Comparison of ENCODE assay signal across 16 cellular contexts in genomic region chr16:56478228-56479049, GRCh38. TPM values are rescaled to one million over a fixed set of nuclear protein-coding genes. Genes with fewer than 3 reads are reported as not detected.
DNase-seq lines count a peak whose midpoint lies in the region; ATAC-seq, FAIRE-seq and TF ChIP-seq lines count a peak whose summit lies in the region.
"Had no signal": no experiment of that assay in that cellular context is flagged by ENCODE, and none has a peak within 500 bp of the region (broad histone marks: within the 10 kb centered on the region; RNA-seq: fewer than 3 reads in every experiment).

No MANE protein-coding gene starts in this region.

- H3K27ac Mint-ChIP-seq in natural killer cell treated with Interleukin-12 subunit alpha and Interleukin-12 subunit beta and Interleukin-15 and Interleukin-18, amount 100 ng/mL, for 72 hours = peak overlapping the region in 1 of 2 donors; percentile 41
- no peak overlapping the region for H3K27ac Mint-ChIP-seq in natural killer cell
- no peak overlapping the region for H3K27ac Mint-ChIP-seq in activated CD4-positive, alpha-beta memory T cell treated with anti-CD3 and anti-CD28 coated beads for 36 hours
- no peak overlapping the region for H3K27ac Mint-ChIP-seq in endothelial cell (ENCODE audit: unreplicated experiment)

- H3K36me3 Mint-ChIP-seq in natural killer cell treated with Interleukin-12 subunit alpha and Interleukin-12 subunit beta and Interleukin-15 and Interleukin-18, amount 100 ng/mL, for 72 hours = peaks cover 24% of the 10 kb centered on the region
- peaks cover 18% of the 10 kb centered on the region for H3K36me3 Mint-ChIP-seq in natural killer cell
- peaks cover 41% of the 10 kb centered on the region for H3K36me3 Mint-ChIP-seq in activated CD4-positive, alpha-beta memory T cell treated with anti-CD3 and anti-CD28 coated beads for 36 hours
- peaks cover 20% of the 10 kb centered on the region for H3K36me3 Mint-ChIP-seq in endothelial cell (ENCODE audit: low read depth, unreplicated experiment)

- peak; percentile 41 to 67 for ATAC-seq in natural killer cell treated with Interleukin-12 subunit alpha and Interleukin-12 subunit beta and Interleukin-15 and Interleukin-18, amount 100 ng/mL, for 72 hours
- no peak for ATAC-seq in natural killer cell

- no peak overlapping the region for H3K4me3 Mint-ChIP-seq in natural killer cell treated with Interleukin-12 subunit alpha and Interleukin-12 subunit beta and Interleukin-15 and Interleukin-18, amount 100 ng/mL, for 72 hours
- no peak overlapping the region for H3K4me3 Mint-ChIP-seq in natural killer cell
- no peak overlapping the region for H3K4me3 Mint-ChIP-seq in activated CD4-positive, alpha-beta memory T cell treated with anti-CD3 and anti-CD28 coated beads for 36 hours
- H3K4me3 Mint-ChIP-seq in endothelial cell (ENCODE audit: unreplicated experiment) = no peak overlapping the region

- H3K4me1 Mint-ChIP-seq in natural killer cell treated with Interleukin-12 subunit alpha and Interleukin-12 subunit beta and Interleukin-15 and Interleukin-18, amount 100 ng/mL, for 72 hours (ENCODE audit: low read depth in 2 of 2) = peaks cover 0 to 8% of the 10 kb centered on the region in 2 donors
- H3K4me1 Mint-ChIP-seq in natural killer cell = no peaks in the 10 kb centered on the region
- H3K4me1 Mint-ChIP-seq in activated CD4-positive, alpha-beta memory T cell treated with anti-CD3 and anti-CD28 coated beads for 36 hours (ENCODE audit: low read depth) = peaks cover 19% of the 10 kb centered on the region
- no peaks in the 10 kb centered on the region for H3K4me1 Mint-ChIP-seq in endothelial cell (ENCODE audit: unreplicated experiment)

- no peak for TF ChIP-seq CTCF in natural killer cell (IDR thresholded peaks at IDR 0.05)
- TF ChIP-seq CTCF in endothelial cell (IDR thresholded peaks at IDR 0.05; ENCODE audit: unreplicated experiment) = no peak

- no peaks in the 10 kb centered on the region for H3K27me3 Mint-ChIP-seq in natural killer cell treated with Interleukin-12 subunit alpha and Interleukin-12 subunit beta and Interleukin-15 and Interleukin-18, amount 100 ng/mL, for 72 hours
- no peaks in the 10 kb centered on the region for H3K27me3 Mint-ChIP-seq in natural killer cell (ENCODE audit: low read depth in 2 of 2)
- no peaks in the 10 kb centered on the region for H3K27me3 Mint-ChIP-seq in activated CD4-positive, alpha-beta memory T cell treated with anti-CD3 and anti-CD28 coated beads for 36 hours
- H3K27me3 Mint-ChIP-seq in endothelial cell (ENCODE audit: unreplicated experiment) = peaks cover 1% of the 10 kb centered on the region

- POLR2A ChIA-PET in activated CD4-positive, alpha-beta memory T cell treated with anti-CD3 and anti-CD28 coated beads for 36 hours (lab: Charles Lee) = interaction anchor here (0.6 to 1.1 kb wide), 3 partner anchors 10 to 204 kb away, joined by 3 to 5 read pairs (median 3); partner anchors contain the start of genes NUDT21 and OGFOD1

- CTCF ChIA-PET in activated CD4-positive, alpha-beta memory T cell treated with anti-CD3 and anti-CD28 coated beads for 36 hours (lab: Charles Lee) = no interaction called here

- intact Hi-C loops in natural killer cell (cut with micrococcal nuclease) = no loop called here
- intact Hi-C loops in activated CD4-positive, alpha-beta memory T cell treated with anti-CD3 and anti-CD28 coated beads for 36 hours (cut with micrococcal nuclease) = no loop called here

- no peak for DNase-seq in natural killer cell treated with Interleukin-12 subunit alpha and Interleukin-12 subunit beta and Interleukin-15 and Interleukin-18, amount 100 ng/mL, for 72 hours (ENCODE audit: low spot score)
- DNase-seq in natural killer cell = no peak
- peak; percentile 41 for DNase-seq in OCI-M1 (lab: John Stamatoyannopoulos, UW)
- DNase-seq in erythroblast (lab: John Stamatoyannopoulos, UW) = peak; percentile 39 to 73
- DNase-seq in urothelium cell line (ENCODE audit: low spot score) = no peak
- DNase-seq in activated CD4-positive, alpha-beta memory T cell treated with anti-CD3 and anti-CD28 coated beads for 36 hours = no peak
- DNase-seq in endothelial cell (ENCODE audit: low spot score) = no peak
- no peak for DNase-seq in stimulated activated naive CD4-positive, alpha-beta T cell treated with Interleukin-2 at 50 U/mL for 16 hours (lab: John Stamatoyannopoulos, UW)
- DNase-seq: activated CD4-positive, alpha-beta T cell treated with anti-CD3 and anti-CD28 coated beads for 4 hours; DMS79 treated with DMSO at 0.1 percent for 48 hours; effector CD8-positive, alpha-beta T cell; MM.1S; NCI-H2171 treated with DMSO at 0.1 percent for 48 hours; T-helper 1 cell had no signal

- peak; percentile 77 for FAIRE-seq in urothelium cell line (lab: Jason Lieb, UNC)
- FAIRE-seq: keratinocyte had no signal

- TF ChIP-seq POLR2A in erythroblast (IDR thresholded peaks at IDR 0.05; ENCODE audit: low read length) = no peak

- no peaks in the 10 kb centered on the region for H3K9me3 Mint-ChIP-seq in natural killer cell treated with Interleukin-12 subunit alpha and Interleukin-12 subunit beta and Interleukin-15 and Interleukin-18, amount 100 ng/mL, for 72 hours
- H3K9me3 Mint-ChIP-seq in natural killer cell (no peaks in the 10 kb centered on the region), endothelial cell (ENCODE audit: unreplicated experiment) (no peaks in the 10 kb centered on the region)
- H3K9me3 Mint-ChIP-seq in activated CD4-positive, alpha-beta memory T cell treated with anti-CD3 and anti-CD28 coated beads for 36 hours = no peaks in the 10 kb centered on the region
- H3K9me3 Mint-ChIP-seq: activated T-helper 2 cell treated with anti-CD3 and anti-CD28 coated beads, Interferon-gamma antibody, Interleukin-2, Interleukin-4, amounts not matched to agents 10 μg/mL and 5 μg/mL and 100 μg/mL, durations not matched to agents 14 hours and 24 hours and 36 hours had no signal

RNA-seq across cellular contexts. Expression of gene OGFOD1, which starts 27.1 kb away (rescaled TPM):
- 10 to 100 TPM; 50.1 to 72.1 TPM for total RNA-seq in natural killer cell treated with Interleukin-12 subunit alpha and Interleukin-12 subunit beta and Interleukin-15 and Interleukin-18, amount 100 ng/mL, for 72 hours
- total RNA-seq in natural killer cell (10 to 100 TPM; 12.7 to 20.6 (median 13.1) TPM), endothelial cell (ENCODE audit: unreplicated experiment) (24.8 TPM)
- total RNA-seq in activated CD4-positive, alpha-beta memory T cell treated with anti-CD3 and anti-CD28 coated beads for 36 hours = 10 to 100 TPM; 63.0 to 66.4 TPM

RNA-seq across cellular contexts. Expression of gene NUDT21, which starts 27.3 kb away (rescaled TPM):
- 100 to 1,000 TPM; 170 to 176 TPM for total RNA-seq in natural killer cell treated with Interleukin-12 subunit alpha and Interleukin-12 subunit beta and Interleukin-15 and Interleukin-18, amount 100 ng/mL, for 72 hours
- total RNA-seq in natural killer cell = 100 to 1,000 TPM in 1 of 3 donors, 10 to 100 TPM in 2; 78.1 to 108 (median 90.0) TPM
- total RNA-seq in activated CD4-positive, alpha-beta memory T cell treated with anti-CD3 and anti-CD28 coated beads for 36 hours = 100 to 1,000 TPM; 352 to 361 TPM
- 126 TPM for total RNA-seq in endothelial cell (ENCODE audit: unreplicated experiment)

RNA-seq across cellular contexts. Expression of gene BBS2, which starts 41.4 kb away (rescaled TPM):
- total RNA-seq in natural killer cell treated with Interleukin-12 subunit alpha and Interleukin-12 subunit beta and Interleukin-15 and Interleukin-18, amount 100 ng/mL, for 72 hours = 10 to 100 TPM in 1 of 2 donors, 1 to 10 TPM in 1; 6.6 to 10.6 TPM
- 10 to 100 TPM; 36.8 to 40.3 (median 38.2) TPM for total RNA-seq in natural killer cell
- total RNA-seq in activated CD4-positive, alpha-beta memory T cell treated with anti-CD3 and anti-CD28 coated beads for 36 hours = 10 to 100 TPM; 21.5 to 22.6 TPM
- total RNA-seq in endothelial cell (ENCODE audit: unreplicated experiment) = 37.5 TPM

RNA-seq across cellular contexts. Expression of gene AMFR, which starts 53.1 kb away (rescaled TPM):
- 10 to 100 TPM; 46.5 to 86.2 TPM for total RNA-seq in natural killer cell treated with Interleukin-12 subunit alpha and Interleukin-12 subunit beta and Interleukin-15 and Interleukin-18, amount 100 ng/mL, for 72 hours
- total RNA-seq in natural killer cell (10 to 100 TPM; 58.4 to 87.1 (median 71.7) TPM), endothelial cell (ENCODE audit: unreplicated experiment) (90.7 TPM)
- 10 to 100 TPM; 42.0 to 45.4 TPM for total RNA-seq in activated CD4-positive, alpha-beta memory T cell treated with anti-CD3 and anti-CD28 coated beads for 36 hours

Comparison
In these comparisons a context has a peak if more than half of its experiments do, and no peak if none do; other contexts are left out.
1. ATAC-seq: peak in natural killer cell treated with Interleukin-12 subunit alpha and Interleukin-12 subunit beta and Interleukin-15 and Interleukin-18, amount 100 ng/mL, for 72 hours (2 of 2); none in natural killer cell (0 of 3).
2. DNase-seq: peak in OCI-M1 (single experiment) and erythroblast (2 of 2); none in natural killer cell treated with Interleukin-12 subunit alpha and Interleukin-12 subunit beta and Interleukin-15 and Interleukin-18, amount 100 ng/mL, for 72 hours (single experiment), natural killer cell (single experiment), urothelium cell line (single experiment), activated CD4-positive, alpha-beta memory T cell treated with anti-CD3 and anti-CD28 coated beads for 36 hours (single experiment), endothelial cell (single experiment) and stimulated activated naive CD4-positive, alpha-beta T cell treated with Interleukin-2 at 50 U/mL for 16 hours (single experiment).